1 cellular context compared by ENCODE assay signal in the genomic region with DNA sequence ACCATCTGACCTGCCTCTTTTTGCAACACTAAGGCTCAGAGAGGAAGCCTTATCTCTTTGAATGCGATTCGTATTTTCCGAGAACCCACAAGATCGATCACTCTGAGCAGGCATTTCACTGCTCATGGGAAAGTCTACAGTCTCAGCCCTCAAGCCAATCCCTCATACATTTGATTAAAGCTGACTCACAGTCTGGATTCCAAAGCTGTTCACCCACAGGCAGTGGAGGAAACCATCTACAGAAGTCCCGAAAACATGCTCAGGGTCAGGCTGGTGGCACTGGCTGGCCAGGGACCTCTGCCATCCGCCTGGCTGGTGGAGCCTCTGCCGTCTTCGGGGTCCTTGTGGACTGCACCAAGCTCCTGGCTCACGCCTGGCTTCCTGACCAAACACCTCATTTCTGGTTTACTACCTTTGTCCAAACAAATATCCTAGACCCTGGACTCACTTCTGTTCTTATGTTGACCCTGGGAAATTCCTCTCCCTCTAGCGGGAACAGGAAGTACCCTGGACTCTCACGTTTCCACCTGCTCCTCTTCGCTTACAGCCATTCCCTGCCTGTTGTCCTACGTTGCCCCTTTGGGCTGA.
A peak's percentile ranks its signal among the peaks of the same experiment; 100 is the strongest.
TF ChIP-seq lines count a peak whose summit lies in the region.

No MANE protein-coding gene starts in this region.

TF ChIP-seq in HepG2, 621 proteins besides CTCF, POLR2A, EP300 and RAD21 (continued from another document):
- TF ChIP-seq ZBTB20 (CRISPR knock-in tag; IDR thresholded peaks at IDR 0.05; ENCODE audit: borderline replicate concordance, low read depth) (peak; percentile 59; the same call in 1 of the 2 replicates), WIZ (CRISPR knock-in tag; IDR thresholded peaks at IDR 0.05) (no peak), SOX5 (CRISPR knock-in tag; IDR thresholded peaks at IDR 0.05; ENCODE audit: borderline replicate concordance) (peak; percentile 41; the same call in 1 of the 2 replicates), ZFP37 (CRISPR knock-in tag; IDR thresholded peaks at IDR 0.05; ENCODE audit: borderline replicate concordance) (no peak), ZNF883 (CRISPR knock-in tag; IDR thresholded peaks at IDR 0.05; ENCODE audit: not compliant biosample characterization) (no peak), KDM5B (CRISPR knock-in tag; IDR thresholded peaks at IDR 0.05; ENCODE audit: borderline replicate concordance) (no peak), XBP1 (CRISPR knock-in tag; IDR thresholded peaks at IDR 0.05) (no peak), HNRNPK (IDR thresholded peaks at IDR 0.05; ENCODE audit: low read depth, low read length, poor library complexity, severe bottlenecking) (no peak), ZNF30 (CRISPR knock-in tag; IDR thresholded peaks at IDR 0.05) (no peak), ZBTB3 (CRISPR knock-in tag; IDR thresholded peaks at IDR 0.05; ENCODE audit: borderline replicate concordance, low read depth) (peak; percentile 53; the same call in 1 of the 2 replicates), ATRX (CRISPR knock-in tag; IDR thresholded peaks at IDR 0.05; ENCODE audit: borderline replicate concordance) (no peak)
- TF ChIP-seq, protein P1, sequence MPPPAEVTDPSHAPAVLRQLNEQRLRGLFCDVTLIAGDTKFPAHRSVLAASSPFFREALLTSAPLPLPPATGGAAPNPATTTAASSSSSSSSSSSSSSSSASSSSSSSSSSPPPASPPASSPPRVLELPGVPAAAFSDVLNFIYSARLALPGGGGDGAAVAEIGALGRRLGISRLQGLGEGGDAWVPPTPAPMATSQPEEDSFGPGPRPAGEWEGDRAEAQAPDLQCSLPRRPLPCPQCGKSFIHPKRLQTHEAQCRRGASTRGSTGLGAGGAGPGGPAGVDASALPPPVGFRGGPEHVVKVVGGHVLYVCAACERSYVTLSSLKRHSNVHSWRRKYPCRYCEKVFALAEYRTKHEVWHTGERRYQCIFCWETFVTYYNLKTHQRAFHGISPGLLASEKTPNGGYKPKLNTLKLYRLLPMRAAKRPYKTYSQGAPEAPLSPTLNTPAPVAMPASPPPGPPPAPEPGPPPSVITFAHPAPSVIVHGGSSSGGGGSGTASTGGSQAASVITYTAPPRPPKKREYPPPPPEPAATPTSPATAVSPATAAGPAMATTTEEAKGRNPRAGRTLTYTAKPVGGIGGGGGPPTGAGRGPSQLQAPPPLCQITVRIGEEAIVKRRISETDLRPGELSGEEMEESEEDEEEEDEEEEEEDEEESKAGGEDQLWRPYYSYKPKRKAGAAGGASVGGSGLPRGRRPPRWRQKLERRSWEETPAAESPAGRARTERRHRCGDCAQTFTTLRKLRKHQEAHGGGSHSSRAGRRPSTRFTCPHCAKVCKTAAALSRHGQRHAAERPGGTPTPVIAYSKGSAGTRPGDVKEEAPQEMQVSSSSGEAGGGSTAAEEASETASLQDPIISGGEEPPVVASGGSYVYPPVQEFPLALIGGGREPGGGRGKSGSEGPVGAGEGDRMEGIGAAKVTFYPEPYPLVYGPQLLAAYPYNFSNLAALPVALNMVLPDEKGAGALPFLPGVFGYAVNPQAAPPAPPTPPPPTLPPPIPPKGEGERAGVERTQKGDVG (CRISPR knock-in tag; IDR thresholded peaks at IDR 0.05; ENCODE audit: borderline replicate concordance) = no peak
- TF ChIP-seq, protein P2, sequence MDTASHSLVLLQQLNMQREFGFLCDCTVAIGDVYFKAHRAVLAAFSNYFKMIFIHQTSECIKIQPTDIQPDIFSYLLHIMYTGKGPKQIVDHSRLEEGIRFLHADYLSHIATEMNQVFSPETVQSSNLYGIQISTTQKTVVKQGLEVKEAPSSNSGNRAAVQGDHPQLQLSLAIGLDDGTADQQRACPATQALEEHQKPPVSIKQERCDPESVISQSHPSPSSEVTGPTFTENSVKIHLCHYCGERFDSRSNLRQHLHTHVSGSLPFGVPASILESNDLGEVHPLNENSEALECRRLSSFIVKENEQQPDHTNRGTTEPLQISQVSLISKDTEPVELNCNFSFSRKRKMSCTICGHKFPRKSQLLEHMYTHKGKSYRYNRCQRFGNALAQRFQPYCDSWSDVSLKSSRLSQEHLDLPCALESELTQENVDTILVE (CRISPR knock-in tag; IDR thresholded peaks at IDR 0.05) = no peak
- TF ChIP-seq, protein P3, sequence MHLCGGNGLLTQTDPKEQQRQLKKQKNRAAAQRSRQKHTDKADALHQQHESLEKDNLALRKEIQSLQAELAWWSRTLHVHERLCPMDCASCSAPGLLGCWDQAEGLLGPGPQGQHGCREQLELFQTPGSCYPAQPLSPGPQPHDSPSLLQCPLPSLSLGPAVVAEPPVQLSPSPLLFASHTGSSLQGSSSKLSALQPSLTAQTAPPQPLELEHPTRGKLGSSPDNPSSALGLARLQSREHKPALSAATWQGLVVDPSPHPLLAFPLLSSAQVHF (CRISPR knock-in tag; IDR thresholded peaks at IDR 0.05) = no peak
